ENCODE assay signal across 8 cellular contexts in genomic region chr1:204465469-204466415, GRCh38. TPM values are rescaled to one million over a fixed set of nuclear protein-coding genes. Genes with fewer than 3 reads are reported as not detected.
DNase-seq lines count a peak whose midpoint lies in the region; ATAC-seq, FAIRE-seq and TF ChIP-seq lines count a peak whose summit lies in the region.

No MANE protein-coding gene starts in this region.

- H4K20me1 ChIP-seq in Karpas-422 (ENCODE audit: insufficient read depth, low read depth, low read length) (no peaks in the 10 kb centered on the region), endothelial cell of umbilical vein (replicated peaks; ENCODE audit: control insufficient read depth, extremely low read depth, insufficient read depth, low read length) (no peaks in the 10 kb centered on the region)

- H3K79me2 ChIP-seq in Karpas-422 (ENCODE audit: low read length) (no peaks in the 10 kb centered on the region), endothelial cell of umbilical vein (ENCODE audit: control insufficient read depth, insufficient read depth, low read length) (no peaks in the 10 kb centered on the region)

- no peaks in the 10 kb centered on the region for H3K9me2 ChIP-seq in Karpas-422 (replicated peaks; ENCODE audit: insufficient read depth, low read length)

- H3K4me1 Mint-ChIP-seq in Caco-2 (ENCODE audit: low read depth, unreplicated experiment) = no peaks in the 10 kb centered on the region

- CTCF ChIA-PET in endothelial cell of umbilical vein (lab: Charles Lee) (interaction anchor here (1.0 to 9.2 kb wide), 12 partner anchors 11 to 67 kb away, joined by 3 to 94 read pairs (median 6); partner anchors contain the start of gene PIK3C2B), Caco-2 (lab: Charles Lee) (interaction anchor here (0.6 kb wide), 1 partner anchor 20 kb away, joined by 3 read pairs; no protein-coding TSS in a partner anchor)

- intact Hi-C loops in endothelial cell of umbilical vein (cut with micrococcal nuclease) = no loop called here
- intact Hi-C loops in Caco-2 (cut with micrococcal nuclease; ENCODE audit: unreplicated experiment) = no loop called here

- no peaks in the 10 kb centered on the region for H3K9me3 Mint-ChIP-seq in Caco-2 (ENCODE audit: unreplicated experiment)

- H3K9me1 ChIP-seq in endothelial cell of umbilical vein (replicated peaks; ENCODE audit: control insufficient read depth, extremely low read depth, insufficient read depth, low read length) = no peaks in the 10 kb centered on the region

- no TSS peak for BruUV-seq in endothelial cell of umbilical vein (replicated peaks; lab: Mats Ljungman, UMichigan)
- BruUV-seq in Caco-2 (replicated peaks; lab: Mats Ljungman, UMichigan) = no TSS peak

- peak; percentile 63 for FAIRE-seq in endothelial cell of umbilical vein (lab: Jason Lieb, UNC)

- peak overlapping the region; percentile 52 for H3K4me2 ChIP-seq in Karpas-422 (ENCODE audit: low read depth, low read length, poor library complexity, severe bottlenecking)
- H3K4me2 ChIP-seq in endothelial cell of umbilical vein (ENCODE audit: insufficient read depth, low read length) = no peak overlapping the region

- TF ChIP-seq POLR2A in endothelial cell of umbilical vein (IDR thresholded peaks at IDR 0.05; ENCODE audit: low read depth, low read length) = no peak

- H3K36me3 ChIP-seq in Karpas-422 (ENCODE audit: insufficient read depth, low read length) (no peaks in the 10 kb centered on the region), endothelial cell of umbilical vein (ENCODE audit: control insufficient read depth in 2 of 2, extremely low read depth in 1 of 2, insufficient read depth in 2 of 2, low read length in 2 of 2) (peaks cover 0 to 17% of the 10 kb centered on the region in 2 experiments), Caco-2 (ENCODE audit: control insufficient read depth, insufficient read depth, low read length) (peaks cover 2% of the 10 kb centered on the region; the same call in 1 of the 2 replicates)

- peaks cover 32% of the 10 kb centered on the region for H3K4me1 ChIP-seq in Karpas-422 (ENCODE audit: low read length)
- peaks cover 67% of the 10 kb centered on the region for H3K4me1 ChIP-seq in endothelial cell of umbilical vein (ENCODE audit: control insufficient read depth, extremely low read depth, insufficient read depth, low read length)
- no peaks in the 10 kb centered on the region for H3K4me1 ChIP-seq in Caco-2

- H3K4me3 Mint-ChIP-seq in Caco-2 (ENCODE audit: unreplicated experiment) = no peak overlapping the region

- H3K27ac ChIP-seq in Karpas-422 (ENCODE audit: low read length) (no peak overlapping the region), endothelial cell of umbilical vein (ENCODE audit: insufficient read depth, low read depth, low read length) (peak overlapping the region; percentile 2), substantia nigra (ENCODE audit: low read depth, low read length, poor library complexity, severe bottlenecking) (peak overlapping the region; percentile 100)

- no peak overlapping the region for H3K27ac Mint-ChIP-seq in Caco-2 (ENCODE audit: unreplicated experiment)

- DNase-seq in GM12864 (ENCODE audit: low read depth) (peak; percentile 68), Karpas-422 (peak; percentile 69), endothelial cell of umbilical vein (ENCODE audit: low read depth, low spot score) (peak; percentile 44), substantia nigra (lab: John Stamatoyannopoulos, UW) (peak in 13 of 49 donors; percentile 26 to 86 (median 69)), Caco-2 (no peak), HuH-7.5 (ENCODE audit: low spot score) (no peak), NCI-H187 treated with DMSO at 0.1 percent for 48 hours (lab: John Stamatoyannopoulos, UW) (no peak)

- H3K9me3 ChIP-seq in Karpas-422 (ENCODE audit: low read length) (no peaks in the 10 kb centered on the region), endothelial cell of umbilical vein (replicated peaks; ENCODE audit: control insufficient read depth, insufficient read depth, low read length) (no peaks in the 10 kb centered on the region), Caco-2 (no peaks in the 10 kb centered on the region)

- TF ChIP-seq CTCF in GM12864 (IDR thresholded peaks at IDR 0.05; ENCODE audit: low read depth, low read length, missing control alignments) = no peak
- TF ChIP-seq CTCF in endothelial cell of umbilical vein (IDR thresholded peaks at IDR 0.05; ENCODE audit: extremely low read depth in 1 of 2, insufficient read depth in 1 of 2, low read depth in 1 of 2, low read length in 2 of 2) = no peak
- no peak for TF ChIP-seq CTCF in Caco-2 (IDR thresholded peaks at IDR 0.05; ENCODE audit: insufficient read depth in 1 of 2, low read depth in 1 of 2, low read length in 1 of 2, severe bottlenecking in 1 of 2, unreplicated experiment in 1 of 2)

- ATAC-seq in GM21423 (IDR thresholded peaks at IDR 0.05; ENCODE audit: unreplicated experiment) = peak; percentile 70

- H3K9ac ChIP-seq in Karpas-422 (ENCODE audit: low read length) (peak overlapping the region; percentile 21), endothelial cell of umbilical vein (replicated peaks; ENCODE audit: extremely low read depth, insufficient read depth, low read length) (no peak overlapping the region)

- dilution Hi-C loops in endothelial cell of umbilical vein (cut with MboI; ENCODE audit: extremely low pct_ligation_motif_present, low sequenced_read_pairs) = no loop called here

- H2AFZ ChIP-seq in Karpas-422 (ENCODE audit: low read length) = no peak overlapping the region
- peak overlapping the region; percentile 43 for H2AFZ ChIP-seq in endothelial cell of umbilical vein (ENCODE audit: low read depth, low read length)

- H3K27me3 Mint-ChIP-seq in Caco-2 (ENCODE audit: insufficient read depth, unreplicated experiment) = no peaks in the 10 kb centered on the region

- H3K4me3 ChIP-seq in GM12864 (ENCODE audit: low read depth, low read length) = no peak overlapping the region
- no peak overlapping the region; the same call in 1 of the 2 replicates for H3K4me3 ChIP-seq in Karpas-422 (ENCODE audit: low read length)
- H3K4me3 ChIP-seq in endothelial cell of umbilical vein (replicated peaks in 1 of 3; ENCODE audit: insufficient read depth in 1 of 3, low read depth in 1 of 3, low read length in 3 of 3) = no peak overlapping the region
- no peak overlapping the region for H3K4me3 ChIP-seq in Caco-2 (ENCODE audit: low read depth, low read length)

- no peaks in the 10 kb centered on the region for H3K36me3 Mint-ChIP-seq in Caco-2 (ENCODE audit: insufficient read depth, unreplicated experiment)

- POLR2A ChIA-PET in endothelial cell of umbilical vein (lab: Charles Lee) (interaction anchor here (0.8 kb wide), 1 partner anchor 13 kb away, joined by 5 read pairs; no protein-coding TSS in a partner anchor), Caco-2 (lab: Charles Lee) (no interaction called here)

- H3K27me3 ChIP-seq in Karpas-422 (ENCODE audit: low read length) (no peaks in the 10 kb centered on the region), endothelial cell of umbilical vein (ENCODE audit: control insufficient read depth in 2 of 2, insufficient read depth in 2 of 2, low read length in 2 of 2) (no peaks in the 10 kb centered on the region), Caco-2 (replicated peaks; ENCODE audit: control insufficient read depth, insufficient read depth, low read length) (no peaks in the 10 kb centered on the region)

TF ChIP-seq in endothelial cell of umbilical vein, 7 proteins besides CTCF, POLR2A, EP300 and RAD21:
- TF ChIP-seq GATA2 (IDR thresholded peaks at IDR 0.05; ENCODE audit: insufficient read depth, insufficient read length, low read depth, low read length) (no peak), FOS (IDR thresholded peaks at IDR 0.05; ENCODE audit: borderline replicate concordance, insufficient read depth, low read length) (peak; percentile 8)

RNA-seq across cellular contexts. Expression of gene PIK3C2B, which starts 28.9 kb away (rescaled TPM):
- 4.2 and 4.5 TPM in 2 replicates for total RNA-seq in Karpas-422 (2014; rRNA removed; shearing (Covaris generic); ENCODE audit: low replicate concordance)
- total RNA-seq in endothelial cell of umbilical vein (41.8 and 49.0 TPM in 2 replicates), Caco-2 (2022) (24.7 and 28.5 TPM in 2 replicates)
- polyA plus RNA-seq in endothelial cell of umbilical vein = 33.7 and 36.3 TPM in 2 replicates
- polyA plus RNA-seq in endothelial cell of umbilical vein (2011; cell fraction: cytosol; rRNA removed) = 19.6 and 22.7 TPM in 2 replicates
- 66.4 and 67.8 TPM in 2 replicates for polyA plus RNA-seq in endothelial cell of umbilical vein (2011; cell fraction: nucleus; rRNA removed)
- 4.7 and 8.1 TPM in 2 replicates for polyA plus RNA-seq in endothelial cell of umbilical vein (2012)
- 87.9 and 88.7 TPM in 2 replicates for polyA minus RNA-seq in endothelial cell of umbilical vein
- 55.5 TPM for polyA minus RNA-seq in endothelial cell of umbilical vein (2011; cell fraction: cytosol; rRNA and poly(A)+ RNA removed)
- polyA minus RNA-seq in endothelial cell of umbilical vein (2011; cell fraction: nucleus; rRNA and poly(A)+ RNA removed) = 89.1 and 98.8 TPM in 2 replicates

RNA-seq across cellular contexts. Expression of gene MDM4, which starts 50.5 kb away (rescaled TPM):
- 73.7 and 96.9 TPM in 2 replicates for total RNA-seq in Karpas-422 (2014; rRNA removed; shearing (Covaris generic); ENCODE audit: low replicate concordance)
- total RNA-seq in endothelial cell of umbilical vein (49.6 and 67.0 TPM in 2 replicates), Caco-2 (2022) (56.5 and 58.9 TPM in 2 replicates)
- polyA plus RNA-seq in endothelial cell of umbilical vein = 10.4 and 11.7 TPM in 2 replicates
- 3.3 and 5.0 TPM in 2 replicates for polyA plus RNA-seq in endothelial cell of umbilical vein (2011; cell fraction: cytosol; rRNA removed)
- 69.0 and 78.9 TPM in 2 replicates for polyA plus RNA-seq in endothelial cell of umbilical vein (2011; cell fraction: nucleus; rRNA removed)
- 6.3 and 8.8 TPM in 2 replicates for polyA plus RNA-seq in endothelial cell of umbilical vein (2012)
- polyA minus RNA-seq in endothelial cell of umbilical vein = 76.0 and 107 TPM in 2 replicates
- 10.9 TPM for polyA minus RNA-seq in endothelial cell of umbilical vein (2011; cell fraction: cytosol; rRNA and poly(A)+ RNA removed)
- polyA minus RNA-seq in endothelial cell of umbilical vein (2011; cell fraction: nucleus; rRNA and poly(A)+ RNA removed) = 155 and 217 TPM in 2 replicates

RNA-seq across cellular contexts. Expression of gene PPP1R15B, which starts 54.1 kb away (rescaled TPM):
- total RNA-seq in Karpas-422 (2014; rRNA removed; shearing (Covaris generic); ENCODE audit: low replicate concordance) = 34.7 and 53.5 TPM in 2 replicates
- total RNA-seq in endothelial cell of umbilical vein = 39.8 and 41.7 TPM in 2 replicates
- polyA plus RNA-seq in endothelial cell of umbilical vein = 15.4 and 16.8 TPM in 2 replicates
- 17.9 and 19.4 TPM in 2 replicates for polyA plus RNA-seq in endothelial cell of umbilical vein (2011; cell fraction: cytosol; rRNA removed)
- 19.4 and 23.4 TPM in 2 replicates for polyA plus RNA-seq in endothelial cell of umbilical vein (2011; cell fraction: nucleus; rRNA removed)
- polyA plus RNA-seq in endothelial cell of umbilical vein (2012) = 13.3 and 19.0 TPM in 2 replicates
- 38.0 and 39.1 TPM in 2 replicates for polyA minus RNA-seq in endothelial cell of umbilical vein
- 107 TPM for polyA minus RNA-seq in endothelial cell of umbilical vein (2011; cell fraction: cytosol; rRNA and poly(A)+ RNA removed)
- 47.6 and 55.9 TPM in 2 replicates for polyA minus RNA-seq in endothelial cell of umbilical vein (2011; cell fraction: nucleus; rRNA and poly(A)+ RNA removed)
- total RNA-seq in Caco-2 (2022) = 46.3 and 48.4 TPM in 2 replicates

Comparison
In these comparisons a context has a peak if more than half of its experiments do, and no peak if none do; other contexts are left out.
1. DNase-seq: peak in GM12864 (single experiment), Karpas-422 (single experiment) and endothelial cell of umbilical vein (single experiment); none in Caco-2 (0 of 2), HuH-7.5 (single experiment) and NCI-H187 treated with DMSO at 0.1 percent for 48 hours (single experiment).